In the genomic region with DNA sequence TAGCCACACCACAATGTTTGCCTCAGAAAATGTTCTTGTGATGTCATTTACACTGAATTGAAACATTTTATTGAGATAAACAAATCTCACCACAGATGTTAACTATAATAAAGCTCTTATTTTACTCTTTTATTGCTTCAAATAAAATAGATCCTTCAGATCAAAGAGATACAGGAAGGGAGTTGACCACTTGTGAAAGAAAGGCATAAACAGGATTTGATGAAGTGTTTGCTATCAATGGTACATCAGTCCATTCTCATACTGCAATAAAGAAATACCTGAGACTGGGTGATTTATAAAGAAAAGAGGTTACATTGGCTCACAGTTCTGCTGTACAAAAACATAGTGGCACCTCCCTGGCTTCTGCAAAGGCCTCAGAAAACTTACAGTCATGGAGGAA, we compare ENCODE assay signal across 1 cellular context.
TF ChIP-seq lines count a peak whose summit lies in the region.

No MANE protein-coding gene starts in this region.

TF ChIP-seq in WTC11, 78 proteins besides CTCF, POLR2A, EP300 and RAD21 (continued from another document):
- TF ChIP-seq, protein P1, sequence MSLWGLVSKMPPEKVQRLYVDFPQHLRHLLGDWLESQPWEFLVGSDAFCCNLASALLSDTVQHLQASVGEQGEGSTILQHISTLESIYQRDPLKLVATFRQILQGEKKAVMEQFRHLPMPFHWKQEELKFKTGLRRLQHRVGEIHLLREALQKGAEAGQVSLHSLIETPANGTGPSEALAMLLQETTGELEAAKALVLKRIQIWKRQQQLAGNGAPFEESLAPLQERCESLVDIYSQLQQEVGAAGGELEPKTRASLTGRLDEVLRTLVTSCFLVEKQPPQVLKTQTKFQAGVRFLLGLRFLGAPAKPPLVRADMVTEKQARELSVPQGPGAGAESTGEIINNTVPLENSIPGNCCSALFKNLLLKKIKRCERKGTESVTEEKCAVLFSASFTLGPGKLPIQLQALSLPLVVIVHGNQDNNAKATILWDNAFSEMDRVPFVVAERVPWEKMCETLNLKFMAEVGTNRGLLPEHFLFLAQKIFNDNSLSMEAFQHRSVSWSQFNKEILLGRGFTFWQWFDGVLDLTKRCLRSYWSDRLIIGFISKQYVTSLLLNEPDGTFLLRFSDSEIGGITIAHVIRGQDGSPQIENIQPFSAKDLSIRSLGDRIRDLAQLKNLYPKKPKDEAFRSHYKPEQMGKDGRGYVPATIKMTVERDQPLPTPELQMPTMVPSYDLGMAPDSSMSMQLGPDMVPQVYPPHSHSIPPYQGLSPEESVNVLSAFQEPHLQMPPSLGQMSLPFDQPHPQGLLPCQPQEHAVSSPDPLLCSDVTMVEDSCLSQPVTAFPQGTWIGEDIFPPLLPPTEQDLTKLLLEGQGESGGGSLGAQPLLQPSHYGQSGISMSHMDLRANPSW (CRISPR knock-in tag; conservative IDR thresholded peaks at IDR 0.05; ENCODE audit: low read depth) = no peak
- TF ChIP-seq, protein P2, sequence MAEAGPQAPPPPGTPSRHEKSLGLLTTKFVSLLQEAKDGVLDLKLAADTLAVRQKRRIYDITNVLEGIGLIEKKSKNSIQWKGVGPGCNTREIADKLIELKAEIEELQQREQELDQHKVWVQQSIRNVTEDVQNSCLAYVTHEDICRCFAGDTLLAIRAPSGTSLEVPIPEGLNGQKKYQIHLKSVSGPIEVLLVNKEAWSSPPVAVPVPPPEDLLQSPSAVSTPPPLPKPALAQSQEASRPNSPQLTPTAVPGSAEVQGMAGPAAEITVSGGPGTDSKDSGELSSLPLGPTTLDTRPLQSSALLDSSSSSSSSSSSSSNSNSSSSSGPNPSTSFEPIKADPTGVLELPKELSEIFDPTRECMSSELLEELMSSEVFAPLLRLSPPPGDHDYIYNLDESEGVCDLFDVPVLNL (CRISPR knock-in tag; IDR thresholded peaks at IDR 0.05; ENCODE audit: borderline replicate concordance, low read depth) = no peak
- TF ChIP-seq ZNF423 (CRISPR knock-in tag; IDR thresholded peaks at IDR 0.05) (no peak), NR3C1 (CRISPR knock-in tag; conservative IDR thresholded peaks at IDR 0.05; ENCODE audit: low read depth) (no peak), ZNF416 (CRISPR knock-in tag; IDR thresholded peaks at IDR 0.05) (no peak), TCF7 (CRISPR knock-in tag; IDR thresholded peaks at IDR 0.05; ENCODE audit: low read depth) (no peak), NFE2L1 (CRISPR knock-in tag; IDR thresholded peaks at IDR 0.05) (no peak)
- TF ChIP-seq, protein P3, sequence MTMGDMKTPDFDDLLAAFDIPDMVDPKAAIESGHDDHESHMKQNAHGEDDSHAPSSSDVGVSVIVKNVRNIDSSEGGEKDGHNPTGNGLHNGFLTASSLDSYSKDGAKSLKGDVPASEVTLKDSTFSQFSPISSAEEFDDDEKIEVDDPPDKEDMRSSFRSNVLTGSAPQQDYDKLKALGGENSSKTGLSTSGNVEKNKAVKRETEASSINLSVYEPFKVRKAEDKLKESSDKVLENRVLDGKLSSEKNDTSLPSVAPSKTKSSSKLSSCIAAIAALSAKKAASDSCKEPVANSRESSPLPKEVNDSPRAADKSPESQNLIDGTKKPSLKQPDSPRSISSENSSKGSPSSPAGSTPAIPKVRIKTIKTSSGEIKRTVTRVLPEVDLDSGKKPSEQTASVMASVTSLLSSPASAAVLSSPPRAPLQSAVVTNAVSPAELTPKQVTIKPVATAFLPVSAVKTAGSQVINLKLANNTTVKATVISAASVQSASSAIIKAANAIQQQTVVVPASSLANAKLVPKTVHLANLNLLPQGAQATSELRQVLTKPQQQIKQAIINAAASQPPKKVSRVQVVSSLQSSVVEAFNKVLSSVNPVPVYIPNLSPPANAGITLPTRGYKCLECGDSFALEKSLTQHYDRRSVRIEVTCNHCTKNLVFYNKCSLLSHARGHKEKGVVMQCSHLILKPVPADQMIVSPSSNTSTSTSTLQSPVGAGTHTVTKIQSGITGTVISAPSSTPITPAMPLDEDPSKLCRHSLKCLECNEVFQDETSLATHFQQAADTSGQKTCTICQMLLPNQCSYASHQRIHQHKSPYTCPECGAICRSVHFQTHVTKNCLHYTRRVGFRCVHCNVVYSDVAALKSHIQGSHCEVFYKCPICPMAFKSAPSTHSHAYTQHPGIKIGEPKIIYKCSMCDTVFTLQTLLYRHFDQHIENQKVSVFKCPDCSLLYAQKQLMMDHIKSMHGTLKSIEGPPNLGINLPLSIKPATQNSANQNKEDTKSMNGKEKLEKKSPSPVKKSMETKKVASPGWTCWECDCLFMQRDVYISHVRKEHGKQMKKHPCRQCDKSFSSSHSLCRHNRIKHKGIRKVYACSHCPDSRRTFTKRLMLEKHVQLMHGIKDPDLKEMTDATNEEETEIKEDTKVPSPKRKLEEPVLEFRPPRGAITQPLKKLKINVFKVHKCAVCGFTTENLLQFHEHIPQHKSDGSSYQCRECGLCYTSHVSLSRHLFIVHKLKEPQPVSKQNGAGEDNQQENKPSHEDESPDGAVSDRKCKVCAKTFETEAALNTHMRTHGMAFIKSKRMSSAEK (CRISPR knock-in tag; IDR thresholded peaks at IDR 0.05; ENCODE audit: borderline replicate concordance) = no peak
- TF ChIP-seq, protein P4, sequence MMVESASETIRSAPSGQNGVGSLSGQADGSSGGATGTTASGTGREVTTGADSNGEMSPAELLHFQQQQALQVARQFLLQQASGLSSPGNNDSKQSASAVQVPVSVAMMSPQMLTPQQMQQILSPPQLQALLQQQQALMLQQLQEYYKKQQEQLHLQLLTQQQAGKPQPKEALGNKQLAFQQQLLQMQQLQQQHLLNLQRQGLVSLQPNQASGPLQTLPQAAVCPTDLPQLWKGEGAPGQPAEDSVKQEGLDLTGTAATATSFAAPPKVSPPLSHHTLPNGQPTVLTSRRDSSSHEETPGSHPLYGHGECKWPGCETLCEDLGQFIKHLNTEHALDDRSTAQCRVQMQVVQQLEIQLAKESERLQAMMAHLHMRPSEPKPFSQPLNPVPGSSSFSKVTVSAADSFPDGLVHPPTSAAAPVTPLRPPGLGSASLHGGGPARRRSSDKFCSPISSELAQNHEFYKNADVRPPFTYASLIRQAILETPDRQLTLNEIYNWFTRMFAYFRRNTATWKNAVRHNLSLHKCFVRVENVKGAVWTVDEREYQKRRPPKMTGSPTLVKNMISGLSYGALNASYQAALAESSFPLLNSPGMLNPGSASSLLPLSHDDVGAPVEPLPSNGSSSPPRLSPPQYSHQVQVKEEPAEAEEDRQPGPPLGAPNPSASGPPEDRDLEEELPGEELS (CRISPR knock-in tag; IDR thresholded peaks at IDR 0.05) = no peak
- TF ChIP-seq, protein P5, sequence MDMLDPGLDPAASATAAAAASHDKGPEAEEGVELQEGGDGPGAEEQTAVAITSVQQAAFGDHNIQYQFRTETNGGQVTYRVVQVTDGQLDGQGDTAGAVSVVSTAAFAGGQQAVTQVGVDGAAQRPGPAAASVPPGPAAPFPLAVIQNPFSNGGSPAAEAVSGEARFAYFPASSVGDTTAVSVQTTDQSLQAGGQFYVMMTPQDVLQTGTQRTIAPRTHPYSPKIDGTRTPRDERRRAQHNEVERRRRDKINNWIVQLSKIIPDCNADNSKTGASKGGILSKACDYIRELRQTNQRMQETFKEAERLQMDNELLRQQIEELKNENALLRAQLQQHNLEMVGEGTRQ (CRISPR knock-in tag; IDR thresholded peaks at IDR 0.05) = no peak
